Comparison of ENCODE assay signal across 18 cellular contexts in genomic region chr12:115972241-115972640, GRCh38.
DNase-seq lines count a peak whose midpoint lies in the region; ATAC-seq, FAIRE-seq and TF ChIP-seq lines count a peak whose summit lies in the region.
"Had no signal": no experiment of that assay in that cellular context is flagged by ENCODE, and none has a peak within 500 bp of the region (broad histone marks: within the 10 kb centered on the region; RNA-seq: fewer than 3 reads in every experiment).

No MANE protein-coding gene starts in this region.

- H3K27me3 Mint-ChIP-seq in activated T-helper 17 cell treated with anti-CD3 and anti-CD28 coated beads, Interleukin-2, amount 50 U/mL, for 72 hours: no peaks in the 10 kb centered on the region

- no peak for ATAC-seq in HepG2
- ATAC-seq in right lobe of liver: no peak
- ATAC-seq in activated T-helper 17 cell treated with anti-CD3 and anti-CD28 coated beads, Interleukin-2, amount 50 U/mL, for 72 hours (replicated peaks): no peak
- no peak for ATAC-seq in GM21360 (IDR thresholded peaks at IDR 0.05; ENCODE audit: unreplicated experiment)
- ATAC-seq: A549, K562, Panc1, SK-N-SH treated with all-trans-retinoic acid at 6 μM for 48 hours had no signal

- intact Hi-C loops in HepG2 (cut with micrococcal nuclease; ENCODE audit: unreplicated experiment) (no loop called here), right lobe of liver (cut with DNase I) (no loop called here)

- CTCF ChIA-PET in HepG2 (lab: Yijun Ruan, JAX; ENCODE audit: low intra/inter-chr PET ratio, low total read pairs): no interaction called here

- no peaks in the 10 kb centered on the region for H3K9me2 ChIP-seq in neural cell (ENCODE audit: insufficient read depth, low read length)

- H3K27me3 ChIP-seq in HepG2 (ENCODE audit: control insufficient read depth in 1 of 2, insufficient read depth in 2 of 2, low read length in 2 of 2) (no peaks in the 10 kb centered on the region), right lobe of liver (no peaks in the 10 kb centered on the region), neural cell (ENCODE audit: insufficient read depth, low read depth, low read length) (no peaks in the 10 kb centered on the region)
- H3K27me3 ChIP-seq: BE2C, MG63 had no signal

- TF ChIP-seq CTCF in HepG2 (CRISPR knock-in tag; IDR thresholded peaks at IDR 0.05): no peak
- TF ChIP-seq CTCF in right lobe of liver (IDR thresholded peaks at IDR 0.05): no peak
- no peak for TF ChIP-seq CTCF in neural cell (IDR thresholded peaks at IDR 0.05; ENCODE audit: poor library complexity, severe bottlenecking)

- POLR2A ChIA-PET in HepG2 (lab: Yijun Ruan, JAX): no interaction called here

- H3K36me3 Mint-ChIP-seq in activated T-helper 17 cell treated with anti-CD3 and anti-CD28 coated beads, Interleukin-2, amount 50 U/mL, for 72 hours (ENCODE audit: low read depth): peaks cover 91% of the 10 kb centered on the region

- peaks cover 9 to 63% of the 10 kb centered on the region in 2 experiments for H3K36me3 ChIP-seq in HepG2 (replicated peaks in 1 of 2; ENCODE audit: control insufficient read depth in 1 of 2, insufficient read depth in 2 of 2, low read length in 2 of 2)
- peaks cover 0 to 52% (median 15%) of the 10 kb centered on the region in 4 donors for H3K36me3 ChIP-seq in right lobe of liver
- peaks cover 8% of the 10 kb centered on the region for H3K36me3 ChIP-seq in neural cell (ENCODE audit: insufficient read depth, low read length)

- H3K9me3 ChIP-seq in HepG2 (ENCODE audit: low read length) (no peaks in the 10 kb centered on the region), right lobe of liver (no peaks in the 10 kb centered on the region), neural cell (ENCODE audit: low read length) (no peaks in the 10 kb centered on the region)
- H3K9me3 ChIP-seq: A549, BE2C, MG63 had no signal

- H3K4me3 ChIP-seq in HepG2 (replicated peaks in 1 of 3; ENCODE audit: insufficient read depth in 1 of 3, low read depth in 2 of 3, low read length in 3 of 3): no peak overlapping the region
- H3K4me3 ChIP-seq in right lobe of liver: no peak overlapping the region
- H3K4me3 ChIP-seq in neural cell (ENCODE audit: low read length): no peak overlapping the region
- H3K4me3 ChIP-seq: A549, K562, MG63 had no signal

- 88% methylated on average over 4 of the region's 4 CpGs for WGBS in HepG2 (ENCODE audit: low lambda C conversion rate)
- 85% methylated on average over 2 of the region's 4 CpGs for WGBS in right lobe of liver (ENCODE audit: insufficient coverage, low coverage, low lambda C conversion rate, missing lambda C conversion rate)

- H3K27ac ChIP-seq in HepG2 (ENCODE audit: extremely low read length, insufficient read depth, low read length) (no peak overlapping the region), right lobe of liver (no peak overlapping the region), neural cell (ENCODE audit: low read length) (peak overlapping the region; percentile 62)
- H3K27ac ChIP-seq: A549 had no signal

- H3K79me2 ChIP-seq in HepG2 (ENCODE audit: insufficient read depth, low read length) (no peaks in the 10 kb centered on the region), neural cell (replicated peaks; ENCODE audit: insufficient read depth, low read length) (no peaks in the 10 kb centered on the region)

- H3K4me2 ChIP-seq in HepG2 (ENCODE audit: low read depth, low read length) (no peak overlapping the region), neural cell (ENCODE audit: low read length) (no peak overlapping the region)
- H3K4me2 ChIP-seq: A549 had no signal

- H2AFZ ChIP-seq in HepG2 (ENCODE audit: low read length) (no peak overlapping the region), neural cell (ENCODE audit: low read depth, low read length) (no peak overlapping the region)

- H3K9me3 Mint-ChIP-seq in activated T-helper 17 cell treated with anti-CD3 and anti-CD28 coated beads, Interleukin-2, amount 50 U/mL, for 72 hours: no peaks in the 10 kb centered on the region
- H3K9me3 Mint-ChIP-seq: HFFc6 had no signal

- TF ChIP-seq POLR2A in HepG2 (IDR thresholded peaks at IDR 0.05; ENCODE audit: insufficient read depth in 1 of 2, low read depth in 2 of 2, low read length in 2 of 2) (no peak), right lobe of liver (IDR thresholded peaks at IDR 0.05) (no peak)

- TF ChIP-seq RAD21 in HepG2 (CRISPR knock-in tag; IDR thresholded peaks at IDR 0.05): no peak
- no peak for TF ChIP-seq RAD21 in neural cell (conservative IDR thresholded peaks at IDR 0.05)

- no TSS peak for BruUV-seq in HepG2 (replicated peaks; lab: Mats Ljungman, UMichigan)

- TF ChIP-seq EP300 in HepG2 (IDR thresholded peaks at IDR 0.05; ENCODE audit: low read depth in 2 of 2, low read length in 2 of 2) (no peak), HepG2 (CRISPR knock-in tag; IDR thresholded peaks at IDR 0.05; ENCODE audit: borderline replicate concordance) (no peak), neural cell (conservative IDR thresholded peaks at IDR 0.05; ENCODE audit: poor library complexity, severe bottlenecking) (no peak)

- H3K9ac ChIP-seq in HepG2 (ENCODE audit: insufficient read depth, low read depth, low read length): no peak overlapping the region
- H3K9ac ChIP-seq in neural cell (ENCODE audit: low read length): no peak overlapping the region

- H4K20me1 ChIP-seq in HepG2 (ENCODE audit: insufficient read depth, low read length): no peaks in the 10 kb centered on the region
- no peaks in the 10 kb centered on the region for H4K20me1 ChIP-seq in neural cell (ENCODE audit: insufficient read depth)

- no peak for FAIRE-seq in HepG2 (lab: Jason Lieb, UNC)
- FAIRE-seq: A549, K562 had no signal

- H3F3A ChIP-seq in neural cell (ENCODE audit: insufficient read depth, low read length, poor library complexity, severe bottlenecking): no peaks in the 10 kb centered on the region

- H3K27ac Mint-ChIP-seq in activated T-helper 17 cell treated with anti-CD3 and anti-CD28 coated beads, Interleukin-2, amount 50 U/mL, for 72 hours: peak overlapping the region; percentile 35

- 0 out of 2 replicates have a peak, but pooled peaks cover 7% of the 10 kb centered on the region for H3K4me1 ChIP-seq in HepG2 (ENCODE audit: insufficient read depth, low read length)
- no peaks in the 10 kb centered on the region for H3K4me1 ChIP-seq in right lobe of liver
- H3K4me1 ChIP-seq: A549, BE2C had no signal

- in situ Hi-C loops in HepG2 (cut with HindIII; ENCODE audit: extremely low pct_ligation_motif_present, low pct_unique_long_range_greater_than_20kb): no loop called here

- H3K4me3 Mint-ChIP-seq in activated T-helper 17 cell treated with anti-CD3 and anti-CD28 coated beads, Interleukin-2, amount 50 U/mL, for 72 hours: no peak overlapping the region
- H3K4me3 Mint-ChIP-seq: HFFc6 had no signal

- no peaks in the 10 kb centered on the region for H3K4me1 Mint-ChIP-seq in activated T-helper 17 cell treated with anti-CD3 and anti-CD28 coated beads, Interleukin-2, amount 50 U/mL, for 72 hours

- DNase-seq in HepG2 (ENCODE audit: low spot score) (peak; percentile 8), right lobe of liver (no peak), cerebellum (ENCODE audit: low spot score) (no peak)
- DNase-seq in NK-92 treated with Interleukin-12 subunit alpha and Interleukin-12 subunit beta, amount 100 ng/mL, for 24 hours (lab: John Stamatoyannopoulos, UW): no peak
- DNase-seq: BE2C, H7, HFFc6, MG63, NCI-H1694 treated with DMSO at 0.1 percent for 48 hours, NCI-H69, SIG-M5 had no signal

TF ChIP-seq in HepG2, 621 proteins besides CTCF, POLR2A, EP300 and RAD21 (continues in another document):
- TF ChIP-seq IRF2 (CRISPR knock-in tag; IDR thresholded peaks at IDR 0.05) (no peak), ZNF740 (CRISPR knock-in tag; IDR thresholded peaks at IDR 0.05) (no peak), ZBTB8A (CRISPR knock-in tag; IDR thresholded peaks at IDR 0.05; ENCODE audit: borderline replicate concordance, low read depth) (no peak), ZNF18 (CRISPR knock-in tag; IDR thresholded peaks at IDR 0.05; ENCODE audit: insufficient replicate concordance) (no peak), MZF1 (CRISPR knock-in tag; IDR thresholded peaks at IDR 0.05; ENCODE audit: borderline replicate concordance) (no peak)

TF ChIP-seq in neural cell, 6 proteins besides CTCF, POLR2A, EP300 and RAD21:
- TF ChIP-seq POLR2AphosphoS5 (IDR thresholded peaks at IDR 0.05): no peak
- no peak for TF ChIP-seq MXI1 (conservative IDR thresholded peaks at IDR 0.05; ENCODE audit: poor library complexity, severe bottlenecking)
- no peak for TF ChIP-seq SMC3 (conservative IDR thresholded peaks at IDR 0.05; ENCODE audit: poor library complexity)
- no peak for TF ChIP-seq EZH2 (IDR thresholded peaks at IDR 0.05; ENCODE audit: borderline replicate concordance, insufficient read depth, low read length, poor library complexity, severe bottlenecking)
- no peak for TF ChIP-seq REST (IDR thresholded peaks at IDR 0.05; ENCODE audit: borderline replicate concordance)
